In the genomic region with DNA sequence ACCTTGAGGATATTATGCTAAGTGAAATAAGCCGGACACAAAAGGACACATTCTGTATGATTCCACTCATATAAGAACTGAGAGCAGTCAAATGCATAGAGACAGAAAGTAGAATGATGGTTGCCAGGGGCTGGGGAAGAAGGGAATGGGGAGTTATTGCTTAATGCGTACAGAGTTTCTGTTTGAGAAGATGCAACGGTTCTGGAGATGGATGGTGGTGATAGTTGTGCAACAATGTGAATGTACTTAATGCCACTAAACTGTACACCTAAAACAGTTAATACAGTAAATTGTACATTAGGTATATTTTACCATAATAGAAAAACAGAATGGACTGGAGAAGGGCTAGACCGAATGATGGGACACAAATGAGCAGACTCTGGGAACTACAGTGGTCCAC, we compare ENCODE assay signal across 1 cellular context.
A peak's percentile ranks its signal among the peaks of the same experiment; 100 is the strongest.
TF ChIP-seq lines count a peak whose summit lies in the region.

No MANE protein-coding gene starts in this region.

TF ChIP-seq in HepG2, 621 proteins besides CTCF, POLR2A, EP300 and RAD21:
- peak; percentile 76 for TF ChIP-seq CEBPG (CRISPR knock-in tag; IDR thresholded peaks at IDR 0.05)
- TF ChIP-seq, protein P1, sequence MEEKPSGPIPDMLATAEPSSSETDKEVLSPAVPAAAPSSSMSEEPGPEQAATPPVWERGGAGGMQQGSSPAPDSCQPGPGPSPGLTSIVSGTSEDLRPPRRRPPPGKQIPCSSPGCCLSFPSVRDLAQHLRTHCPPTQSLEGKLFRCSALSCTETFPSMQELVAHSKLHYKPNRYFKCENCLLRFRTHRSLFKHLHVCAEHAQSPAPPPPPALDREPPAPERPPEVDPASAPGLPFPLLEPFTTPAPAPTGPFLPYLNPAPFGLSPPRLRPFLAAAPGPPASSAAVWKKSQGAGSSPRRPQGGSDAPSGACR (CRISPR knock-in tag; IDR thresholded peaks at IDR 0.05), result no peak
- TF ChIP-seq, protein P2, sequence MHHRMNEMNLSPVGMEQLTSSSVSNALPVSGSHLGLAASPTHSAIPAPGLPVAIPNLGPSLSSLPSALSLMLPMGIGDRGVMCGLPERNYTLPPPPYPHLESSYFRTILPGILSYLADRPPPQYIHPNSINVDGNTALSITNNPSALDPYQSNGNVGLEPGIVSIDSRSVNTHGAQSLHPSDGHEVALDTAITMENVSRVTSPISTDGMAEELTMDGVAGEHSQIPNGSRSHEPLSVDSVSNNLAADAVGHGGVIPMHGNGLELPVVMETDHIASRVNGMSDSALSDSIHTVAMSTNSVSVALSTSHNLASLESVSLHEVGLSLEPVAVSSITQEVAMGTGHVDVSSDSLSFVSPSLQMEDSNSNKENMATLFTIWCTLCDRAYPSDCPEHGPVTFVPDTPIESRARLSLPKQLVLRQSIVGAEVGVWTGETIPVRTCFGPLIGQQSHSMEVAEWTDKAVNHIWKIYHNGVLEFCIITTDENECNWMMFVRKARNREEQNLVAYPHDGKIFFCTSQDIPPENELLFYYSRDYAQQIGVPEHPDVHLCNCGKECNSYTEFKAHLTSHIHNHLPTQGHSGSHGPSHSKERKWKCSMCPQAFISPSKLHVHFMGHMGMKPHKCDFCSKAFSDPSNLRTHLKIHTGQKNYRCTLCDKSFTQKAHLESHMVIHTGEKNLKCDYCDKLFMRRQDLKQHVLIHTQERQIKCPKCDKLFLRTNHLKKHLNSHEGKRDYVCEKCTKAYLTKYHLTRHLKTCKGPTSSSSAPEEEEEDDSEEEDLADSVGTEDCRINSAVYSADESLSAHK (CRISPR knock-in tag; IDR thresholded peaks at IDR 0.05; ENCODE audit: borderline replicate concordance), result no peak
- TF ChIP-seq PHF8 (CRISPR knock-in tag; IDR thresholded peaks at IDR 0.05), result no peak
- TF ChIP-seq CEBPB (IDR thresholded peaks at IDR 0.05; ENCODE audit: borderline replicate concordance, low read depth, low read length), result peak; percentile 77; the same call in 1 of the 2 replicates
- no peak for TF ChIP-seq HOXD1 (CRISPR knock-in tag; IDR thresholded peaks at IDR 0.05)
- TF ChIP-seq ZNF263 (CRISPR knock-in tag; IDR thresholded peaks at IDR 0.05), result no peak
- no peak for TF ChIP-seq MAZ (IDR thresholded peaks at IDR 0.05; ENCODE audit: borderline replicate concordance, low read depth, low read length)
- TF ChIP-seq MAZ (CRISPR knock-in tag; IDR thresholded peaks at IDR 0.05; ENCODE audit: low read depth), result no peak
